Comparison of ENCODE assay signal across 13 cellular contexts in genomic region chr20:1215386-1216170, GRCh38. TPM values are rescaled to one million over a fixed set of nuclear protein-coding genes. Genes with fewer than 3 reads are reported as not detected.
DNase-seq lines count a peak whose midpoint lies in the region; ATAC-seq and TF ChIP-seq lines count a peak whose summit lies in the region.
"Had no signal": no experiment of that assay in that cellular context is flagged by ENCODE, and none has a peak within 500 bp of the region (broad histone marks: within the 10 kb centered on the region; RNA-seq: fewer than 3 reads in every experiment).

No MANE protein-coding gene starts in this region.

- no peaks in the 10 kb centered on the region for H3K9me3 ChIP-seq in BLaER1 treated with 17β-estradiol and CSF1 and Interleukin-3, amounts not matched to agents 10 nM and 100 nM (replicated peaks in 1 of 11)
- no peaks in the 10 kb centered on the region for H3K9me3 ChIP-seq in MM.1S (replicated peaks; ENCODE audit: insufficient read depth, low read length)
- H3K9me3 ChIP-seq in aorta (ENCODE audit: control insufficient read depth, low read length): no peaks in the 10 kb centered on the region
- H3K9me3 ChIP-seq: psoas muscle had no signal

- no peak for ATAC-seq in GM18498 (IDR thresholded peaks at IDR 0.05; ENCODE audit: unreplicated experiment)
- ATAC-seq in GM19455 (IDR thresholded peaks at IDR 0.05; ENCODE audit: unreplicated experiment): no peak
- ATAC-seq in aorta (ENCODE audit: low FRiP score): no peak
- ATAC-seq: psoas muscle had no signal

- H3K4me2 ChIP-seq in BLaER1 treated with 17β-estradiol and CSF1 and Interleukin-3, amounts not matched to agents 10 nM and 100 nM: peak overlapping the region; percentile 20 to 55 (median 45); a peak in 21 of 22 replicates
- H3K4me2 ChIP-seq in MM.1S (ENCODE audit: low read depth, low read length): peak overlapping the region; percentile 49
- H3K4me2 ChIP-seq: PC-9 had no signal

- H3K9me2 ChIP-seq in MM.1S (replicated peaks; ENCODE audit: insufficient read depth, low read length): no peaks in the 10 kb centered on the region

- H3K27ac ChIP-seq in BLaER1 treated with 17β-estradiol and CSF1 and Interleukin-3, amounts not matched to agents 10 nM and 100 nM: no peak overlapping the region
- H3K27ac ChIP-seq in MM.1S (ENCODE audit: low read length) (no peak overlapping the region), aorta (ENCODE audit: low read depth in 1 of 2, low read length in 2 of 2) (no peak overlapping the region)
- H3K27ac ChIP-seq: coronary artery, PC-9, psoas muscle had no signal

- no peak overlapping the region for H3K4me3 ChIP-seq in BLaER1 treated with 17β-estradiol and CSF1 and Interleukin-3, amounts not matched to agents 10 nM and 100 nM
- no peak overlapping the region for H3K4me3 ChIP-seq in MM.1S (ENCODE audit: low read length)
- H3K4me3 ChIP-seq in aorta (ENCODE audit: low read length in 2 of 2): no peak overlapping the region
- H3K4me3 ChIP-seq: coronary artery, PC-9, psoas muscle had no signal

- intact Hi-C loops in aorta (cut with DNase I): no loop called here

- peaks cover 6 to 11% (median 9%) of the 10 kb centered on the region in 10 experiments; a peak in 14 of 20 replicates for H3K4me1 ChIP-seq in BLaER1 treated with 17β-estradiol and CSF1 and Interleukin-3, amounts not matched to agents 10 nM and 100 nM
- H3K4me1 ChIP-seq in MM.1S (ENCODE audit: low read length): peaks cover 17% of the 10 kb centered on the region
- no peaks in the 10 kb centered on the region for H3K4me1 ChIP-seq in aorta (ENCODE audit: control insufficient read depth in 1 of 2, insufficient read depth in 2 of 2, low read length in 2 of 2)
- H3K4me1 ChIP-seq: psoas muscle had no signal

- H3K79me2 ChIP-seq in MM.1S (ENCODE audit: low read length): no peaks in the 10 kb centered on the region

- H3F3A ChIP-seq in MM.1S (ENCODE audit: insufficient read depth, low read length): no peaks in the 10 kb centered on the region

- H2AFZ ChIP-seq in MM.1S (ENCODE audit: low read length): 0 out of 2 replicates have a peak overlapping the region, but pooled peaks have one; percentile 21
- H2AFZ ChIP-seq: PC-9 had no signal

- H4K20me1 ChIP-seq in BLaER1 treated with 17β-estradiol and CSF1 and Interleukin-3, amounts not matched to agents 10 nM and 100 nM: no peaks in the 10 kb centered on the region; a peak in 1 of 22 replicates
- no peaks in the 10 kb centered on the region for H4K20me1 ChIP-seq in MM.1S (ENCODE audit: insufficient read depth, low read length)

- WGBS in aorta, 2 donors: 67 to 70% methylated on average over 11 of the region's 11 CpGs

- DNase-seq in MM.1S (peak; percentile 51), retina (no peak), aorta (no peak)
- peak; percentile 78 to 82 for DNase-seq in activated T-cell treated with anti-CD3 and anti-CD28 coated beads, Interleukin-2, amount 50 U/mL, for 48 hours
- peak; percentile 41 for DNase-seq in stimulated activated CD4-positive, alpha-beta T cell treated with anti-CD3 and anti-CD28 coated beads, Interleukin-12 subunit alpha, Interleukin-12 subunit beta, amount 100 ng/mL, for 4 hours
- DNase-seq: PC-9, psoas muscle had no signal

- no peaks in the 10 kb centered on the region for H3K36me3 ChIP-seq in BLaER1 treated with 17β-estradiol and CSF1 and Interleukin-3, amounts not matched to agents 10 nM and 100 nM
- no peaks in the 10 kb centered on the region for H3K36me3 ChIP-seq in MM.1S (replicated peaks; ENCODE audit: insufficient read depth, low read length)
- no peaks in the 10 kb centered on the region for H3K36me3 ChIP-seq in aorta (ENCODE audit: control insufficient read depth in 1 of 2, insufficient read depth in 2 of 2, low read length in 1 of 2)

- H3K27me3 ChIP-seq in BLaER1 treated with 17β-estradiol and CSF1 and Interleukin-3, amounts not matched to agents 10 nM and 100 nM: no peaks in the 10 kb centered on the region
- H3K27me3 ChIP-seq in MM.1S (replicated peaks; ENCODE audit: insufficient read depth, low read length) (no peaks in the 10 kb centered on the region), aorta (ENCODE audit: control insufficient read depth in 1 of 2, insufficient read depth in 2 of 2, low read length in 1 of 2) (no peaks in the 10 kb centered on the region)

- TF ChIP-seq CTCF in MM.1S (IDR thresholded peaks at IDR 0.05; ENCODE audit: low read length): no peak

- H3K9ac ChIP-seq in BLaER1 treated with 17β-estradiol and CSF1 and Interleukin-3, amounts not matched to agents 10 nM and 100 nM: no peak overlapping the region
- no peak overlapping the region for H3K9ac ChIP-seq in MM.1S (ENCODE audit: low read length)

RNA-seq across cellular contexts. Expression of gene RAD21L1, which starts 10.3 kb away (rescaled TPM):
- total RNA-seq in aorta: not detected
- polyA plus RNA-seq in aorta: not detected
- total RNA-seq: mucosa of gallbladder; PC-9; psoas muscle; T-helper 1 cell treated with Interleukin-12 subunit alpha and Interleukin-12 subunit beta and Interleukin-4 antibody, amounts not matched to agents 30 ng/mL and 1 ng/mL, for 36 hours had no signal
- polyA plus RNA-seq: psoas muscle had no signal

RNA-seq across cellular contexts. Expression of gene C20orf202, which starts 12.3 kb away (rescaled TPM):
- total RNA-seq in aorta: under 1 TPM in 1 of 2 donors, not detected in 1; 0.54 TPM
- under 1 TPM; 0.26 to 0.88 TPM for polyA plus RNA-seq in aorta
- total RNA-seq: PC-9; T-helper 1 cell treated with Interleukin-12 subunit alpha and Interleukin-12 subunit beta and Interleukin-4 antibody, amounts not matched to agents 30 ng/mL and 1 ng/mL, for 36 hours had no signal

RNA-seq across cellular contexts. Expression of gene TMEM74B, which starts 30.8 kb away (rescaled TPM):
- total RNA-seq in aorta: 1 to 10 TPM in 1 of 2 donors, under 1 TPM in 1; 0.71 to 3.8 TPM
- polyA plus RNA-seq in aorta: 1 to 10 TPM in 1 of 2 donors, not detected in 1; 1.9 TPM

RNA-seq across cellular contexts. Expression of gene SNPH, which starts 50.5 kb away (rescaled TPM):
- 1 to 10 TPM; 4.9 to 6.2 TPM for total RNA-seq in aorta
- 1 to 10 TPM; 1.3 to 6.8 TPM for polyA plus RNA-seq in aorta

Comparison
In these comparisons a context has a peak if more than half of its experiments do, and no peak if none do; other contexts are left out.
1. DNase-seq: peak in MM.1S (single experiment), activated T-cell treated with anti-CD3 and anti-CD28 coated beads, Interleukin-2, amount 50 U/mL, for 48 hours (2 of 2) and stimulated activated CD4-positive, alpha-beta T cell treated with anti-CD3 and anti-CD28 coated beads, Interleukin-12 subunit alpha, Interleukin-12 subunit beta, amount 100 ng/mL, for 4 hours (single experiment); none in retina (single experiment) and aorta (0 of 2).